Comparison of ENCODE assay signal across 18 cellular contexts in the genomic region with DNA sequence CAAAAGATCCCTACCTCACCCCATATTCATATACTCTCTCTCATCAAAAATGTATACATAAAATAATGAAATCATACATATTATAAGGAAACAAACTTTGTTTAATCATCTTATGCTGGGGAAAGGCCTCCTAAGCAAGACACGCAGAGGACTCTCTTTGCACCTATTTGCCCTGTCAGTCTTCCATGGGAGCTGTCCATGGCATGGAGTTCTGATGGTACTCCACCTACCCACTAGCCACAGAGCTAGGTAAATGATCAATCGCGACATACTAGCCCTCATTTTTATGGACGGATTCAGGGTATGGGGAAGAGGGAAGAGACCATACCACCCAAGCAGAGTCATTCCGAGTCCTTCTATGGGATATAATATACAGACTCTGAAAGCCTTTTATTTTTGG.
DNase-seq lines count a peak whose midpoint lies in the region; ATAC-seq and TF ChIP-seq lines count a peak whose summit lies in the region.
"Had no signal": no experiment of that assay in that cellular context is flagged by ENCODE, and none has a peak within 500 bp of the region (broad histone marks: within the 10 kb centered on the region; RNA-seq: fewer than 3 reads in every experiment).

No MANE protein-coding gene starts in this region.

- peaks cover 42% of the 10 kb centered on the region for H3K79me2 ChIP-seq in GM23338 (replicated peaks; ENCODE audit: insufficient read depth)

- H3K27me3 Mint-ChIP-seq in GM23338 (ENCODE audit: insufficient read depth, low read depth, poor library complexity), result no peaks in the 10 kb centered on the region
- H3K27me3 Mint-ChIP-seq in effector memory CD8-positive, alpha-beta T cell, result peaks cover 22 to 28% of the 10 kb centered on the region in 2 donors

- H4K20me1 ChIP-seq in GM23338 (replicated peaks; ENCODE audit: insufficient read depth), result peaks cover 14% of the 10 kb centered on the region; the same call in 1 of the 2 replicates
- H4K20me1 ChIP-seq: BLaER1 treated with 17β-estradiol and CSF1 and Interleukin-3, amounts not matched to agents 10 nM and 100 nM had no signal

- H3K27ac Mint-ChIP-seq in GM23338, result no peak overlapping the region
- no peak overlapping the region for H3K27ac Mint-ChIP-seq in effector memory CD8-positive, alpha-beta T cell
- H3K27ac Mint-ChIP-seq: CD14-positive monocyte; CD4-positive, alpha-beta T cell; CD8-positive, alpha-beta memory T cell had no signal

- H3K9me3 Mint-ChIP-seq in GM23338, result no peaks in the 10 kb centered on the region
- no peaks in the 10 kb centered on the region for H3K9me3 Mint-ChIP-seq in effector memory CD8-positive, alpha-beta T cell
- H3K9me3 Mint-ChIP-seq: CD14-positive monocyte; CD4-positive, alpha-beta T cell; CD8-positive, alpha-beta memory T cell had no signal

- no peaks in the 10 kb centered on the region; the same call in 2 of the 3 replicates for H3K36me3 Mint-ChIP-seq in GM23338 (ENCODE audit: low read depth)
- no peaks in the 10 kb centered on the region for H3K36me3 Mint-ChIP-seq in effector memory CD8-positive, alpha-beta T cell (ENCODE audit: insufficient read depth)
- H3K36me3 Mint-ChIP-seq: CD14-positive monocyte; CD8-positive, alpha-beta memory T cell had no signal

- TF ChIP-seq CTCF in GM23338 (conservative IDR thresholded peaks at IDR 0.05; ENCODE audit: low read depth in 2 of 2), result no peak

- H3K4me3 Mint-ChIP-seq in GM23338, result no peak overlapping the region
- H3K4me3 Mint-ChIP-seq in effector memory CD8-positive, alpha-beta T cell, result no peak overlapping the region
- H3K4me3 Mint-ChIP-seq: CD14-positive monocyte; CD4-positive, alpha-beta T cell; CD8-positive, alpha-beta memory T cell had no signal

- no peaks in the 10 kb centered on the region for H3K9me2 ChIP-seq in GM23338 (ENCODE audit: insufficient read depth)

- peaks cover 4% of the 10 kb centered on the region; the same call in 2 of the 3 replicates for H3K4me1 Mint-ChIP-seq in GM23338
- H3K4me1 Mint-ChIP-seq in effector memory CD8-positive, alpha-beta T cell (ENCODE audit: low read depth in 2 of 2), result no peaks in the 10 kb centered on the region
- H3K4me1 Mint-ChIP-seq: CD14-positive monocyte; CD8-positive, alpha-beta memory T cell had no signal

- peaks cover 24% of the 10 kb centered on the region for H3K4me1 ChIP-seq in GM23338 (ENCODE audit: insufficient read depth)
- H3K4me1 ChIP-seq: BE2C had no signal

- DNase-seq in GM23338 (ENCODE audit: low spot score) (no peak), left kidney (ENCODE audit: low read depth, low spot score) (peak; percentile 44), glomerular visceral epithelial cell (ENCODE audit: extremely low spot score) (no peak), NCI-H345 treated with DMSO at 0.1 percent for 48 hours (lab: John Stamatoyannopoulos, UW; ENCODE audit: unreplicated experiment) (no peak)
- DNase-seq in effector memory CD8-positive, alpha-beta T cell, result no peak
- DNase-seq: AML-193; BE2C; CD4-positive, alpha-beta T cell; CD8-positive, alpha-beta memory T cell; DMS 273 treated with DMSO at 0.1 percent for 48 hours; DMS79; EL; GDM1; H7; HCEC 1CT had no signal

- no peaks in the 10 kb centered on the region for H3F3A ChIP-seq in GM23338 (replicated peaks; ENCODE audit: low read depth)

- no peaks in the 10 kb centered on the region for H3K27me3 ChIP-seq in GM23338 (ENCODE audit: insufficient read depth)
- H3K27me3 ChIP-seq: BE2C; BLaER1 treated with 17β-estradiol and CSF1 and Interleukin-3, amounts not matched to agents 10 nM and 100 nM had no signal

- H3K36me3 ChIP-seq in GM23338 (ENCODE audit: insufficient read depth), result no peaks in the 10 kb centered on the region
- H3K36me3 ChIP-seq: BE2C; BLaER1 treated with 17β-estradiol and CSF1 and Interleukin-3, amounts not matched to agents 10 nM and 100 nM had no signal

- no peak for TF ChIP-seq RAD21 in Ishikawa (IDR thresholded peaks at IDR 0.05; ENCODE audit: low read depth)

- no peak overlapping the region for H3K27ac ChIP-seq in GM23338 (ENCODE audit: low read depth)
- H3K27ac ChIP-seq: BLaER1 treated with 17β-estradiol and CSF1 and Interleukin-3, amounts not matched to agents 10 nM and 100 nM had no signal

- TF ChIP-seq EP300 in Ishikawa (IDR thresholded peaks at IDR 0.05; ENCODE audit: borderline replicate concordance), result no peak

- ATAC-seq in GM23338, result no peak
- no peak for ATAC-seq in effector memory CD8-positive, alpha-beta T cell (replicated peaks)

- H2AFZ ChIP-seq in GM23338, result no peak overlapping the region

- no peak overlapping the region for H3K4me3 ChIP-seq in GM23338
- H3K4me3 ChIP-seq: BLaER1 treated with 17β-estradiol and CSF1 and Interleukin-3, amounts not matched to agents 10 nM and 100 nM had no signal

- no peak overlapping the region for H3K4me2 ChIP-seq in GM23338
- H3K4me2 ChIP-seq: BLaER1 treated with 17β-estradiol and CSF1 and Interleukin-3, amounts not matched to agents 10 nM and 100 nM had no signal

TF ChIP-seq in GM23338, 12 proteins besides CTCF, POLR2A, EP300 and RAD21:
- TF ChIP-seq NANOG (IDR thresholded peaks at IDR 0.05; ENCODE audit: borderline replicate concordance), result no peak
- TF ChIP-seq, protein P1, sequence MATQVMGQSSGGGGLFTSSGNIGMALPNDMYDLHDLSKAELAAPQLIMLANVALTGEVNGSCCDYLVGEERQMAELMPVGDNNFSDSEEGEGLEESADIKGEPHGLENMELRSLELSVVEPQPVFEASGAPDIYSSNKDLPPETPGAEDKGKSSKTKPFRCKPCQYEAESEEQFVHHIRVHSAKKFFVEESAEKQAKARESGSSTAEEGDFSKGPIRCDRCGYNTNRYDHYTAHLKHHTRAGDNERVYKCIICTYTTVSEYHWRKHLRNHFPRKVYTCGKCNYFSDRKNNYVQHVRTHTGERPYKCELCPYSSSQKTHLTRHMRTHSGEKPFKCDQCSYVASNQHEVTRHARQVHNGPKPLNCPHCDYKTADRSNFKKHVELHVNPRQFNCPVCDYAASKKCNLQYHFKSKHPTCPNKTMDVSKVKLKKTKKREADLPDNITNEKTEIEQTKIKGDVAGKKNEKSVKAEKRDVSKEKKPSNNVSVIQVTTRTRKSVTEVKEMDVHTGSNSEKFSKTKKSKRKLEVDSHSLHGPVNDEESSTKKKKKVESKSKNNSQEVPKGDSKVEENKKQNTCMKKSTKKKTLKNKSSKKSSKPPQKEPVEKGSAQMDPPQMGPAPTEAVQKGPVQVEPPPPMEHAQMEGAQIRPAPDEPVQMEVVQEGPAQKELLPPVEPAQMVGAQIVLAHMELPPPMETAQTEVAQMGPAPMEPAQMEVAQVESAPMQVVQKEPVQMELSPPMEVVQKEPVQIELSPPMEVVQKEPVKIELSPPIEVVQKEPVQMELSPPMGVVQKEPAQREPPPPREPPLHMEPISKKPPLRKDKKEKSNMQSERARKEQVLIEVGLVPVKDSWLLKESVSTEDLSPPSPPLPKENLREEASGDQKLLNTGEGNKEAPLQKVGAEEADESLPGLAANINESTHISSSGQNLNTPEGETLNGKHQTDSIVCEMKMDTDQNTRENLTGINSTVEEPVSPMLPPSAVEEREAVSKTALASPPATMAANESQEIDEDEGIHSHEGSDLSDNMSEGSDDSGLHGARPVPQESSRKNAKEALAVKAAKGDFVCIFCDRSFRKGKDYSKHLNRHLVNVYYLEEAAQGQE (IDR thresholded peaks at IDR 0.05; ENCODE audit: unreplicated experiment), result peak; percentile 74
TF ChIP-seq in GM23338: peak in this region for 1.

TF ChIP-seq in Ishikawa, 13 proteins besides CTCF, POLR2A, EP300 and RAD21:
- TF ChIP-seq TCF12 (IDR thresholded peaks at IDR 0.05; ENCODE audit: low read depth), result no peak
- TF ChIP-seq CREB1 (IDR thresholded peaks at IDR 0.05; ENCODE audit: low read depth), result no peak
- TF ChIP-seq NFIC (IDR thresholded peaks at IDR 0.05), result no peak
- TF ChIP-seq, protein P2, sequence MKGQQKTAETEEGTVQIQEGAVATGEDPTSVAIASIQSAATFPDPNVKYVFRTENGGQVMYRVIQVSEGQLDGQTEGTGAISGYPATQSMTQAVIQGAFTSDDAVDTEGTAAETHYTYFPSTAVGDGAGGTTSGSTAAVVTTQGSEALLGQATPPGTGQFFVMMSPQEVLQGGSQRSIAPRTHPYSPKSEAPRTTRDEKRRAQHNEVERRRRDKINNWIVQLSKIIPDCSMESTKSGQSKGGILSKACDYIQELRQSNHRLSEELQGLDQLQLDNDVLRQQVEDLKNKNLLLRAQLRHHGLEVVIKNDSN (IDR thresholded peaks at IDR 0.05), result no peak
- TF ChIP-seq TAF1 (IDR thresholded peaks at IDR 0.05; ENCODE audit: low read depth), result no peak
- TF ChIP-seq, protein P1 (IDR thresholded peaks at IDR 0.05; ENCODE audit: low read depth), result peak; percentile 68
- TF ChIP-seq, protein P3, sequence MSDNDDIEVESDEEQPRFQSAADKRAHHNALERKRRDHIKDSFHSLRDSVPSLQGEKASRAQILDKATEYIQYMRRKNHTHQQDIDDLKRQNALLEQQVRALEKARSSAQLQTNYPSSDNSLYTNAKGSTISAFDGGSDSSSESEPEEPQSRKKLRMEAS (IDR thresholded peaks at IDR 0.05), result no peak
TF ChIP-seq in Ishikawa: peak in this region for 1.
